ENCODE assay signal across 31 cellular contexts in the genomic region with DNA sequence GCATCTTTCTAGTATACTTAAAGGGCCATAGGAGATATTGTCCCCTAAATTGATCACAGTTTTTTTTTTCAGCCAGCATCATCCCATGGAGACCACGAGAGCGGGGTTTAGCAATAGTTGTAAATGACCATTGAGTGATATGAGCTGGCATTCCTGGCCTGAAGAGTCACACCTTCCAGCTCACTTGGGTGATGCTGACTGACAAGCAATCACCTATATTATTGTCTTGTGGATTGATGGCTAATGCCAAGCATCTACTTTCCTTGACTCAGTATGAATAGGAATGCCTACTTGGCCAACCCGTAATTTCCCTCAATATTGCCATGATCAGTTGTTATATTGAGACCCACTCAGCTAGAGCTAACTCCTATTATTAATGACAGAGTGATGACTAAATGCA.
DNase-seq lines count a peak whose midpoint lies in the region; ATAC-seq, FAIRE-seq and TF ChIP-seq lines count a peak whose summit lies in the region.
"Had no signal": no experiment of that assay in that cellular context is flagged by ENCODE, and none has a peak within 500 bp of the region (broad histone marks: within the 10 kb centered on the region; RNA-seq: fewer than 3 reads in every experiment).

No MANE protein-coding gene starts in this region.

- H3K4me1 ChIP-seq in GM23248 (ENCODE audit: insufficient read depth) (peaks cover 54% of the 10 kb centered on the region), osteoblast (ENCODE audit: insufficient read depth, low read length) (peaks cover 55% of the 10 kb centered on the region)
- H3K4me1 ChIP-seq: prostate gland had no signal

- H3K79me2 ChIP-seq in GM23248 (ENCODE audit: insufficient read depth): peaks cover 78% of the 10 kb centered on the region
- peaks cover 29% of the 10 kb centered on the region for H3K79me2 ChIP-seq in osteoblast (ENCODE audit: insufficient read depth, low read length)

- H3K9ac ChIP-seq in GM23248: peak overlapping the region; percentile 61; the same call in 1 of the 2 replicates

- peaks cover 80% of the 10 kb centered on the region for H3F3A ChIP-seq in GM23248 (ENCODE audit: insufficient read depth)

- H3K4me2 ChIP-seq in GM23248 (ENCODE audit: unreplicated experiment) (peak overlapping the region; percentile 56), osteoblast (ENCODE audit: insufficient read depth, low read length) (no peak overlapping the region)
- H3K4me2 ChIP-seq: smooth muscle cell had no signal

- TF ChIP-seq CTCF in bronchial epithelial cell (IDR thresholded peaks at IDR 0.05; ENCODE audit: insufficient read depth, low read length, severe bottlenecking): no peak
- TF ChIP-seq CTCF in osteoblast (IDR thresholded peaks at IDR 0.05; ENCODE audit: extremely low read depth, low read depth, low read length): no peak

- peaks cover 29% of the 10 kb centered on the region for H3K36me3 ChIP-seq in GM23248 (ENCODE audit: low read depth)
- peaks cover 70% of the 10 kb centered on the region for H3K36me3 ChIP-seq in MG63
- H3K36me3 ChIP-seq in bronchial epithelial cell (ENCODE audit: control insufficient read depth, insufficient read depth, low read length): no peaks in the 10 kb centered on the region
- H3K36me3 ChIP-seq in osteoblast (ENCODE audit: insufficient read depth, low read length): peaks cover 9% of the 10 kb centered on the region
- H3K36me3 ChIP-seq: esophagus muscularis mucosa, prostate gland, SJSA1, transverse colon had no signal

- no peaks in the 10 kb centered on the region for H3K27me3 ChIP-seq in GM23248 (replicated peaks; ENCODE audit: insufficient read depth)
- H3K27me3 ChIP-seq in MG63: no peaks in the 10 kb centered on the region
- no peaks in the 10 kb centered on the region for H3K27me3 ChIP-seq in bronchial epithelial cell (ENCODE audit: control insufficient read depth, insufficient read depth, low read length)
- H3K27me3 ChIP-seq in osteoblast (ENCODE audit: insufficient read depth, low read length): no peaks in the 10 kb centered on the region
- H3K27me3 ChIP-seq: esophagus muscularis mucosa, SJSA1, transverse colon had no signal

- H3K9me3 ChIP-seq in GM23248 (ENCODE audit: low read depth) (no peaks in the 10 kb centered on the region), MG63 (peaks cover 6% of the 10 kb centered on the region; the same call in 1 of the 2 replicates), osteoblast (ENCODE audit: low read depth, low read length) (no peaks in the 10 kb centered on the region)
- H3K9me3 ChIP-seq: esophagus muscularis mucosa, prostate gland, SJSA1, transverse colon had no signal

- H4K20me1 ChIP-seq in GM23248 (ENCODE audit: insufficient read depth) (no peaks in the 10 kb centered on the region), osteoblast (ENCODE audit: insufficient read depth, low read length) (no peaks in the 10 kb centered on the region)

- no peaks in the 10 kb centered on the region for H3K9me2 ChIP-seq in GM23248 (ENCODE audit: insufficient read depth)

- intact Hi-C loops in posterior cingulate gyrus (cut with DNase I) (no loop called here), sciatic nerve (cut with DNase I) (no loop called here)

- H3K4me3 ChIP-seq in GM23248 (no peak overlapping the region), MG63 (no peak overlapping the region), bronchial epithelial cell (ENCODE audit: low read depth, low read length) (no peak overlapping the region), osteoblast (ENCODE audit: insufficient read depth, low read length) (no peak overlapping the region)
- H3K4me3 ChIP-seq: esophagus muscularis mucosa, prostate gland, SJSA1, smooth muscle cell, transverse colon had no signal

- H2AFZ ChIP-seq in GM23248 (no peak overlapping the region), osteoblast (ENCODE audit: low read length) (no peak overlapping the region)

- DNase-seq in GM23248 (peak; percentile 68), MG63 (peak; percentile 61), bronchial epithelial cell (ENCODE audit: low read depth) (peak; percentile 36), osteoblast (ENCODE audit: insufficient read length, low spot score, missing footprints) (no peak), posterior cingulate gyrus (no peak), sciatic nerve (ENCODE audit: low spot score) (no peak)
- no peak for DNase-seq in stimulated activated naive CD8-positive, alpha-beta T cell treated with anti-CD3 and anti-CD28 coated beads, Interleukin-15, Interleukin-2, amounts not matched to agents 100 U/mL and 50 U/mL, for 24 hours
- DNase-seq: activated CD4-positive, alpha-beta T cell treated with anti-CD3 and anti-CD28 coated beads, Interleukin-2, amount 50 U/mL, for 48 hours; activated gamma-delta T cell treated with Interleukin-2 at 50 U/mL for 16 hours; amniotic stem cell; CD8-positive, alpha-beta T cell; cerebellar nuclear complex; DMS153; glutamatergic neuron; H7; left ventricle myocardium superior; MV-4-11; NCI-H1694; NCI-H2227 treated with DMSO at 0.1 percent for 48 hours; NCI-H82; OCI-M1; stimulated activated CD4-positive, alpha-beta T cell treated with anti-CD3 and anti-CD28 coated beads, Interleukin-4, amount 100 ng/mL, for 24 hours; stimulated activated naive CD8-positive, alpha-beta T cell treated with anti-CD3 and anti-CD28 coated beads, Interleukin-15, amount 100 ng/mL, for 72 hours; T-helper 17 cell; transverse colon had no signal

- H3K27ac ChIP-seq in GM23248 (peak overlapping the region; percentile 90), osteoblast (ENCODE audit: low read depth, low read length) (peak overlapping the region; percentile 97)
- H3K27ac ChIP-seq: prostate gland, VCaP had no signal

- no peak for FAIRE-seq in bronchial epithelial cell (lab: Jason Lieb, UNC)

- in situ Hi-C loops in GM23248 (cut with MboI): no loop called here

- ATAC-seq in sciatic nerve (no peak), HG03469 (IDR thresholded peaks at IDR 0.05; ENCODE audit: unreplicated experiment) (no peak)
- no peak for ATAC-seq in stimulated activated naive CD8-positive, alpha-beta T cell treated with anti-CD3 and anti-CD28 coated beads, Interleukin-15, Interleukin-2, amounts not matched to agents 100 U/mL and 50 U/mL, for 24 hours
- ATAC-seq: CD8-positive, alpha-beta T cell; left ventricle myocardium superior; stimulated activated naive CD8-positive, alpha-beta T cell treated with anti-CD3 and anti-CD28 coated beads, Interleukin-15, amount 100 ng/mL, for 72 hours; T-helper 17 cell had no signal

- WGBS in GM23248 (ENCODE audit: low coverage in 1 of 2, low lambda C conversion rate in 2 of 2, missing lambda C conversion rate in 2 of 2), 2 experiments: 30 to 46% methylated on average over 3 of the region's 3 CpGs

Comparison
In these comparisons a context has a peak if more than half of its experiments do, and no peak if none do; other contexts are left out.
1. DNase-seq: peak in GM23248 (single experiment), MG63 (single experiment) and bronchial epithelial cell (single experiment); none in osteoblast (single experiment), posterior cingulate gyrus (0 of 10), sciatic nerve (single experiment) and stimulated activated naive CD8-positive, alpha-beta T cell treated with anti-CD3 and anti-CD28 coated beads, Interleukin-15, Interleukin-2, amounts not matched to agents 100 U/mL and 50 U/mL, for 24 hours (single experiment).